Comparison of ENCODE assay signal across 23 cellular contexts in the genomic region with DNA sequence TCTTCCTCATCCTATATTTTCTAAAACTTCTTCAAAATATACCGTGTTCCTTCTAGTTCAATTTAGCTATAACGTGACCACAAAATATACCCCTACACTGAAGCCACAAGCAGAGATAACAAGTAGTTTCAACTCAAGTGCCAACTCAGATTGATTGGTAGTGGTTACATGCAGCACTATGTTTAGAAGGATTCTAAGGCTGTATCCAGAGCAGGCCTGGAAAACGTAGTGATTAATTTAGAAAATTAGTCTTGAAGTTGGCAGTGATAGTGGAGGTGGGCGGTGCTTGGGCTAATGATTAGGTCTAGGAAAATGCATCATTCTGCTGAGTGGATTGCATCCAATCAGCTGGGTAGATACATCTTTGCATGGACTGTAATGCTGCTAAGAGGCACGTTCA.
"Had no signal": no experiment of that assay in that cellular context is flagged by ENCODE, and none has a peak within 500 bp of the region (broad histone marks: within the 10 kb centered on the region; RNA-seq: fewer than 3 reads in every experiment).

No MANE protein-coding gene starts in this region.

- H3K4me3 ChIP-seq: left ventricle myocardium inferior, lower lobe of right lung, pancreas, prostate gland, right lobe of liver, tibial nerve, upper lobe of right lung, vagina had no signal

- H3K36me3 Mint-ChIP-seq: immature natural killer cell; memory B cell; mesothelial cell of epicardium; natural killer cell; stimulated activated memory B cell treated with anti-CD40 and anti-IgM and Interleukin-4, amounts not matched to agents 10 μg/mL and 1 μg/mL and 100 μg/mL, for 72 hours had no signal

- H3K27me3 Mint-ChIP-seq: stimulated activated memory B cell treated with anti-CD40 and anti-IgM and Interleukin-4, amounts not matched to agents 10 μg/mL and 1 μg/mL and 100 μg/mL, for 72 hours had no signal

- ATAC-seq: foreskin keratinocyte; lower lobe of right lung; natural killer cell; pancreas; right lobe of liver; stimulated activated memory B cell treated with anti-CD40 and anti-IgM and Interleukin-4, amounts not matched to agents 10 μg/mL and 1 μg/mL and 100 μg/mL, for 72 hours; upper lobe of right lung had no signal

- H3K27me3 ChIP-seq: foreskin keratinocyte, pancreas, right lobe of liver, tibial nerve, upper lobe of right lung, vagina had no signal

- H3K4me3 Mint-ChIP-seq: endodermal cell; immature natural killer cell; memory B cell; mesothelial cell of epicardium; natural killer cell; stimulated activated memory B cell treated with anti-CD40 and anti-IgM and Interleukin-4, amounts not matched to agents 10 μg/mL and 1 μg/mL and 100 μg/mL, for 72 hours; stimulated activated naive CD8-positive, alpha-beta T cell treated with anti-CD3 and anti-CD28 coated beads, Interleukin-15, Interleukin-2, amounts not matched to agents 100 ng/mL and 50 ng/mL, for 24 hours had no signal

- FAIRE-seq: endothelial cell of umbilical vein, keratinocyte, pancreas had no signal

- H3K27ac Mint-ChIP-seq: endodermal cell; immature natural killer cell; memory B cell; mesothelial cell of epicardium; natural killer cell; stimulated activated memory B cell treated with anti-CD40 and anti-IgM and Interleukin-4, amounts not matched to agents 10 μg/mL and 1 μg/mL and 100 μg/mL, for 72 hours; stimulated activated naive CD8-positive, alpha-beta T cell treated with anti-CD3 and anti-CD28 coated beads, Interleukin-15, Interleukin-2, amounts not matched to agents 100 ng/mL and 50 ng/mL, for 24 hours had no signal

- H3K4me1 ChIP-seq: pancreas, prostate gland, right lobe of liver, upper lobe of right lung, vagina had no signal

- DNase-seq: effector CD4-positive, alpha-beta T cell; endodermal cell; erythroblast; foreskin keratinocyte; immature natural killer cell; left ventricle myocardium inferior; lower lobe of right lung; natural killer cell; occipital lobe; pancreas; retina; right lobe of liver; stimulated activated CD4-positive, alpha-beta T cell treated with anti-CD3 and anti-CD28 coated beads, Interleukin-4, amount 100 ng/mL, for 1 hour; upper lobe of right lung had no signal

- H3K9me3 ChIP-seq: left ventricle myocardium inferior, lower lobe of right lung, pancreas, prostate gland, right lobe of liver, tibial nerve, upper lobe of right lung, vagina had no signal

- H3K36me3 ChIP-seq: pancreas, prostate gland, right lobe of liver, upper lobe of right lung had no signal

- H3K4me1 Mint-ChIP-seq: endodermal cell had no signal

- H3K27ac ChIP-seq: foreskin keratinocyte, left ventricle myocardium inferior, lower lobe of right lung, pancreas, prostate gland, right lobe of liver, tibial nerve, upper lobe of right lung, vagina had no signal

- H3K9me3 Mint-ChIP-seq: endodermal cell; memory B cell; natural killer cell; stimulated activated memory B cell treated with anti-CD40 and anti-IgM and Interleukin-4, amounts not matched to agents 10 μg/mL and 1 μg/mL and 100 μg/mL, for 72 hours; stimulated activated naive CD8-positive, alpha-beta T cell treated with anti-CD3 and anti-CD28 coated beads, Interleukin-15, Interleukin-2, amounts not matched to agents 100 ng/mL and 50 ng/mL, for 24 hours had no signal
